Comparison of ENCODE assay signal across 14 cellular contexts in the genomic region with DNA sequence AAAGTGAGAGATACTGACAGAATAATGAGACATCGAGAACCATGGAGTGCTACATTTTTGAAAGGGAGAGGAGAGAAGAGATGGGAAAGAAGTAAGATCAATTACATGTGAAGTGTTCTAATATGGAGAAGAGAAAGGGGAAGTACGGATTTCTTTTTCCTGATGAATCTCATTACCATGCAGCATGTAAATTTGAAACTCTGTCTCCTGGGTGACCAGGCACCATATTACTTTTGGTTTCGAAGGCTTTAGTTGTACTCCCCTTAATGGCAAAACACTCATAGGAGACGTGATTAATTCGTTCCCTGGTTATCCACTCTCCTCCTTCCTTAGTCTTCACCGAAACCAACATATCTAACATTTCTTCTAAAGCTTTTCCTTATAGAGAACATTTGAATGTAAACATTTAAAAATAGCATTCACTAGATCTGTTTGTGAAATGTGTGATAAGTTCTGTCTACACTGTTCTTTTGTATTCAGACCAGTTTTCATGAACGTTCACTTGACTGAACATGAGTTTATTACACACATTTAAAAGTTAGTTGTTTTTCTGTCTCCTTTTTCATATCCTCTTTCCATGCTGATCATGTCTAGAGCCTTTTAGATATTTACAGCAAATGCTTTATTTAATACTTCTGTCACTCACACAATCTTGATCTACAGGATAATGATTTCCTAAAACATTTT.
DNase-seq lines count a peak whose midpoint lies in the region; ATAC-seq, FAIRE-seq and TF ChIP-seq lines count a peak whose summit lies in the region.
"Had no signal": no experiment of that assay in that cellular context is flagged by ENCODE, and none has a peak within 500 bp of the region (broad histone marks: within the 10 kb centered on the region; RNA-seq: fewer than 3 reads in every experiment).

No MANE protein-coding gene starts in this region.

- no peak for DNase-seq in GM12892 (ENCODE audit: insufficient read length)
- peak; percentile 50 for DNase-seq in Karpas-422
- DNase-seq in SW480 (ENCODE audit: low spot score) = no peak
- no peak for DNase-seq in NCI-H146 (lab: John Stamatoyannopoulos, UW)
- DNase-seq in HTR-8/SVneo (ENCODE audit: insufficient read length, low spot score) = no peak
- DNase-seq in smooth muscle cell (lab: John Stamatoyannopoulos, UW; ENCODE audit: unreplicated experiment) = no peak
- DNase-seq: activated gamma-delta T cell; islet precursor cell; NCI-H187; stimulated activated naive CD8-positive, alpha-beta T cell treated with anti-CD3 and anti-CD28 coated beads, Interleukin-15, Interleukin-2, amounts not matched to agents 100 U/mL and 50 U/mL, for 24 hours had no signal

- H4K20me1 ChIP-seq in Karpas-422 (ENCODE audit: insufficient read depth, low read depth, low read length) (no peaks in the 10 kb centered on the region), smooth muscle cell (ENCODE audit: low read depth) (no peaks in the 10 kb centered on the region)

- H3K9me2 ChIP-seq in Karpas-422 (replicated peaks; ENCODE audit: insufficient read depth, low read length) = no peaks in the 10 kb centered on the region

- H3K27me3 ChIP-seq in Karpas-422 (ENCODE audit: low read length) (no peaks in the 10 kb centered on the region), smooth muscle cell (ENCODE audit: low read depth) (peaks cover 17% of the 10 kb centered on the region)
- H3K27me3 ChIP-seq: neural progenitor cell had no signal

- no peak for TF ChIP-seq POLR2A in GM12892 (IDR thresholded peaks at IDR 0.05; ENCODE audit: low read depth, low read length)

- peak; percentile 70 for FAIRE-seq in GM12892 (lab: Jason Lieb, UNC)
- no peak for FAIRE-seq in HTR-8/SVneo (lab: Jason Lieb, UNC)

- H3K9ac ChIP-seq in Karpas-422 (ENCODE audit: low read length) (no peak overlapping the region), smooth muscle cell (ENCODE audit: low read depth) (no peak overlapping the region)
- H3K9ac ChIP-seq: neural progenitor cell had no signal

- H3K36me3 ChIP-seq in Karpas-422 (ENCODE audit: insufficient read depth, low read length) (no peaks in the 10 kb centered on the region), smooth muscle cell (ENCODE audit: low read depth) (no peaks in the 10 kb centered on the region)
- H3K36me3 ChIP-seq: neural progenitor cell had no signal

- H3F3A ChIP-seq in smooth muscle cell (ENCODE audit: low read depth) = no peaks in the 10 kb centered on the region

- ATAC-seq in GM19438 (IDR thresholded peaks at IDR 0.05; ENCODE audit: low read depth, unreplicated experiment) (peak; percentile 88), HG02938 (IDR thresholded peaks at IDR 0.05; ENCODE audit: unreplicated experiment) (peak; percentile 72)
- ATAC-seq: stimulated activated naive CD8-positive, alpha-beta T cell treated with anti-CD3 and anti-CD28 coated beads, Interleukin-15, Interleukin-2, amounts not matched to agents 100 U/mL and 50 U/mL, for 24 hours had no signal

- H3K79me2 ChIP-seq in Karpas-422 (ENCODE audit: low read length) (no peaks in the 10 kb centered on the region), smooth muscle cell (ENCODE audit: low read depth) (no peaks in the 10 kb centered on the region)

- H3K4me2 ChIP-seq in Karpas-422 (ENCODE audit: low read depth, low read length, poor library complexity, severe bottlenecking) (peak overlapping the region; percentile 36), smooth muscle cell (no peak overlapping the region)
- H3K4me2 ChIP-seq: neural progenitor cell had no signal

- H3K9me3 ChIP-seq in Karpas-422 (ENCODE audit: low read length) (no peaks in the 10 kb centered on the region), smooth muscle cell (replicated peaks; ENCODE audit: low read depth) (no peaks in the 10 kb centered on the region)

- H3K4me3 ChIP-seq in Karpas-422 (ENCODE audit: low read length) (no peak overlapping the region), smooth muscle cell (no peak overlapping the region)
- H3K4me3 ChIP-seq: neural progenitor cell had no signal

- peaks cover 6% of the 10 kb centered on the region for H3K4me1 ChIP-seq in Karpas-422 (ENCODE audit: low read length)
- H3K4me1 ChIP-seq in smooth muscle cell (ENCODE audit: low read depth) = no peaks in the 10 kb centered on the region
- H3K4me1 ChIP-seq: neural progenitor cell had no signal

- WGBS in smooth muscle cell (ENCODE audit: low lambda C conversion rate) = 88% methylated on average over 7 of the region's 7 CpGs

- H2AFZ ChIP-seq in Karpas-422 (ENCODE audit: low read length) (peak overlapping the region; percentile 48; the same call in 1 of the 2 replicates), smooth muscle cell (ENCODE audit: low read depth) (no peak overlapping the region)
- H2AFZ ChIP-seq: neural progenitor cell had no signal

- H3K27ac ChIP-seq in Karpas-422 (ENCODE audit: low read length) = no peak overlapping the region
- H3K27ac ChIP-seq in smooth muscle cell (ENCODE audit: low read depth) = no peak overlapping the region
- H3K27ac ChIP-seq: neural progenitor cell, RWPE1 had no signal

- no peak for TF ChIP-seq CTCF in smooth muscle cell (IDR thresholded peaks at IDR 0.05; ENCODE audit: borderline replicate concordance, insufficient read depth, poor library complexity, severe bottlenecking)
